In genomic region chr4:183600189-183600685, GRCh38 we compare ENCODE assay signal across 11 cellular contexts. TPM values are rescaled to one million over a fixed set of nuclear protein-coding genes. Genes with fewer than 3 reads are reported as not detected.
DNase-seq lines count a peak whose midpoint lies in the region; FAIRE-seq and TF ChIP-seq lines count a peak whose summit lies in the region.
"Had no signal": no experiment of that assay in that cellular context is flagged by ENCODE, and none has a peak within 500 bp of the region (broad histone marks: within the 10 kb centered on the region; RNA-seq: fewer than 3 reads in every experiment).

No MANE protein-coding gene starts in this region.

- TF ChIP-seq CTCF in GM12872 (IDR thresholded peaks at IDR 0.05; ENCODE audit: insufficient read depth, low read depth, low read length) (peak; percentile 43; the same call in 2 of the 3 replicates), fibroblast of lung (conservative IDR thresholded peaks at IDR 0.05 in 1 of 2, IDR thresholded peaks at IDR 0.05 in 1 of 2; ENCODE audit: low read depth in 1 of 2, low read length in 2 of 2) (peak; percentile 32 to 57)

- H3K36me3 ChIP-seq in fibroblast of lung (ENCODE audit: control insufficient read depth, insufficient read depth, low read length), result no peaks in the 10 kb centered on the region
- H3K36me3 ChIP-seq: sigmoid colon had no signal

- no peak overlapping the region for H3K27ac ChIP-seq in fibroblast of lung (ENCODE audit: insufficient read depth, low read length)
- H3K27ac ChIP-seq: sigmoid colon had no signal

- no peaks in the 10 kb centered on the region for H3K4me1 ChIP-seq in fibroblast of lung (ENCODE audit: control insufficient read depth, extremely low read depth, insufficient read depth, low read length)
- H3K4me1 ChIP-seq: sigmoid colon had no signal

- DNase-seq in ACHN, result peak; percentile 44
- peak; percentile 22 for DNase-seq in RPMI7951 (ENCODE audit: low read depth)
- peak in 1 of 2 donors; percentile 39 for DNase-seq in fibroblast of lung (ENCODE audit: low read depth in 2 of 2)
- no peak for DNase-seq in GM12891 (ENCODE audit: insufficient read length, low spot score)
- no peak for DNase-seq in COR-L47 (lab: John Stamatoyannopoulos, UW)
- no peak for DNase-seq in T-helper 2 cell
- DNase-seq in GOT3 (lab: John Stamatoyannopoulos, UW), result no peak
- DNase-seq: HCEC 1CT, KG1, sigmoid colon had no signal

- no peak overlapping the region for H3K9ac ChIP-seq in fibroblast of lung (ENCODE audit: insufficient read depth, low read length)

- no peaks in the 10 kb centered on the region for H3K27me3 ChIP-seq in fibroblast of lung (ENCODE audit: control insufficient read depth, insufficient read depth, low read length)
- H3K27me3 ChIP-seq: sigmoid colon had no signal

- no peak for TF ChIP-seq POLR2A in GM12891 (IDR thresholded peaks at IDR 0.05; ENCODE audit: low read depth, low read length)

- H2AFZ ChIP-seq in fibroblast of lung (ENCODE audit: low read length), result no peak overlapping the region

- FAIRE-seq in GM12891 (lab: Jason Lieb, UNC), result no peak

- no peaks in the 10 kb centered on the region for H3K79me2 ChIP-seq in fibroblast of lung (ENCODE audit: control insufficient read depth, insufficient read depth, low read length)

- in situ Hi-C loops in ACHN (cut with HindIII; ENCODE audit: low pct_ligation_motif_present, low pct_unique_long_range_greater_than_20kb, low sequenced_read_pairs), result no loop called here

- H3K4me3 ChIP-seq in fibroblast of lung (replicated peaks in 1 of 4; ENCODE audit: control extremely low read depth in 1 of 4, insufficient read depth in 1 of 4, low read depth in 3 of 4, low read length in 4 of 4), result no peak overlapping the region
- H3K4me3 ChIP-seq: sigmoid colon had no signal

- H3K9me3 ChIP-seq in fibroblast of lung (ENCODE audit: control insufficient read depth, insufficient read depth, low read depth, low read length), result no peaks in the 10 kb centered on the region
- H3K9me3 ChIP-seq: sigmoid colon had no signal

- no peak overlapping the region for H3K4me2 ChIP-seq in fibroblast of lung (ENCODE audit: extremely low read depth, insufficient read depth, low read length)

- H4K20me1 ChIP-seq in fibroblast of lung (ENCODE audit: control insufficient read depth, extremely low read depth, insufficient read depth, low read length), result no peaks in the 10 kb centered on the region

TF ChIP-seq in GM12891, 5 proteins besides CTCF, POLR2A, EP300 and RAD21:
- TF ChIP-seq TAF1 (IDR thresholded peaks at IDR 0.05; ENCODE audit: low read depth, low read length), result no peak

RNA-seq across cellular contexts. Expression of gene RWDD4, which starts 58.7 kb away (rescaled TPM):
- 27.7 and 31.4 TPM in 2 replicates for total RNA-seq in RPMI7951 (2014; rRNA removed; shearing (Covaris generic))
- total RNA-seq in fibroblast of lung, result 14.9 and 17.8 TPM in 2 replicates
- polyA plus RNA-seq in fibroblast of lung, result 16.9 and 20.7 TPM in 2 replicates
- 13.8 and 18.5 TPM in 2 replicates for polyA plus RNA-seq in fibroblast of lung (2012)
- not detected in 2 replicates for polyA minus RNA-seq in fibroblast of lung (ENCODE audit: low replicate concordance)
- 9.0 TPM for polyA plus RNA-seq in GM12891 (2012; ENCODE audit: low read depth, missing spikeins)

RNA-seq across cellular contexts. Expression of gene TRAPPC11, which starts 58.9 kb away (rescaled TPM):
- 32.1 and 34.6 TPM in 2 replicates for total RNA-seq in RPMI7951 (2014; rRNA removed; shearing (Covaris generic))
- 46.2 and 46.6 TPM in 2 replicates for total RNA-seq in fibroblast of lung
- 31.4 and 36.4 TPM in 2 replicates for polyA plus RNA-seq in fibroblast of lung
- polyA plus RNA-seq in fibroblast of lung (2012), result 13.4 and 15.7 TPM in 2 replicates
- 13.7 and 23.2 TPM in 2 replicates for polyA minus RNA-seq in fibroblast of lung (ENCODE audit: low replicate concordance)
- 11.0 TPM for polyA plus RNA-seq in GM12891 (2012; ENCODE audit: low read depth, missing spikeins)

Comparison
In these comparisons a context has a peak if more than half of its experiments do, and no peak if none do; other contexts are left out.
1. DNase-seq: peak in ACHN (single experiment) and RPMI7951 (single experiment); none in GM12891 (single experiment), COR-L47 (single experiment), T-helper 2 cell (0 of 5) and GOT3 (single experiment).